ENCODE assay signal across 1 cellular context in the genomic region with DNA sequence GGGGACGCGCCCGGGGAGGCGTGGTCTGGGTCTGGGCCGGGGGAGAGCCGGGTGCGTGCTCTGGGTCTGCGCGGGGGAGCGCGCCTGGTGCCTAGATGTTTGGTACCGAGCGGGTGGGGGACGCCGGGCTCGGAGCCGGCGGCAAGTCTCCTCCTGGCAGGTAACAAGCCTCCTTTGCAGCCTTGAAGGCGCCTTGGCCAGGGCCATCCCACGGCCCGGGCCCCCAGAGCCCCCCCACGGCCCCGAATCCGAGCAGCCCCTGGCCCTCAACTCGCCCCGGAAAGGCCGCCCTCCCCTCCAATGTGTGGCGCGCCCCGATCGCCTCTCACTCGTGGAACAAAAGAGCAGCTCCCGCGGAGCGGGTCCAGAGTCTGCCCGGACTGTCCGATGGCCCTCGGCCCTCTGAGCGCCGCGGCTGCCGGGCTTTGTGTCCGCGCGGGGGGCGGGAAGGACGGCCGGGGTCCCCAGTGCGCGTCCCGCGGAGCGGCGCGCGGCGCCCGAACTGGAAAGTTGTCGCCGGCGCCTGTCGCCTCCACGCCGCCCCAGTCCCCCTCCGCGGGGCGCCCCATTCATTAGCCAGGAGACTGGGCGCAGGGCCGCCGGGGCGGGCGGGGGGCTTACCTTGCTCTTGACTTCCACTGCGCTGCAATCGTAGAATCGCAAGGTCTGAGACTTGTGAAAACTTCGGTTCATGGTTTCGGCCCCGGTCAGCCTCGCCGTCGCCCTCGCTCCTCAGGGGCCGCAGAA.
TF ChIP-seq lines count a peak whose summit lies in the region.

No MANE protein-coding gene starts in this region.

TF ChIP-seq in SK-N-SH, 30 proteins besides CTCF, POLR2A, EP300 and RAD21 (continued from another document):
- TF ChIP-seq, protein P1, sequence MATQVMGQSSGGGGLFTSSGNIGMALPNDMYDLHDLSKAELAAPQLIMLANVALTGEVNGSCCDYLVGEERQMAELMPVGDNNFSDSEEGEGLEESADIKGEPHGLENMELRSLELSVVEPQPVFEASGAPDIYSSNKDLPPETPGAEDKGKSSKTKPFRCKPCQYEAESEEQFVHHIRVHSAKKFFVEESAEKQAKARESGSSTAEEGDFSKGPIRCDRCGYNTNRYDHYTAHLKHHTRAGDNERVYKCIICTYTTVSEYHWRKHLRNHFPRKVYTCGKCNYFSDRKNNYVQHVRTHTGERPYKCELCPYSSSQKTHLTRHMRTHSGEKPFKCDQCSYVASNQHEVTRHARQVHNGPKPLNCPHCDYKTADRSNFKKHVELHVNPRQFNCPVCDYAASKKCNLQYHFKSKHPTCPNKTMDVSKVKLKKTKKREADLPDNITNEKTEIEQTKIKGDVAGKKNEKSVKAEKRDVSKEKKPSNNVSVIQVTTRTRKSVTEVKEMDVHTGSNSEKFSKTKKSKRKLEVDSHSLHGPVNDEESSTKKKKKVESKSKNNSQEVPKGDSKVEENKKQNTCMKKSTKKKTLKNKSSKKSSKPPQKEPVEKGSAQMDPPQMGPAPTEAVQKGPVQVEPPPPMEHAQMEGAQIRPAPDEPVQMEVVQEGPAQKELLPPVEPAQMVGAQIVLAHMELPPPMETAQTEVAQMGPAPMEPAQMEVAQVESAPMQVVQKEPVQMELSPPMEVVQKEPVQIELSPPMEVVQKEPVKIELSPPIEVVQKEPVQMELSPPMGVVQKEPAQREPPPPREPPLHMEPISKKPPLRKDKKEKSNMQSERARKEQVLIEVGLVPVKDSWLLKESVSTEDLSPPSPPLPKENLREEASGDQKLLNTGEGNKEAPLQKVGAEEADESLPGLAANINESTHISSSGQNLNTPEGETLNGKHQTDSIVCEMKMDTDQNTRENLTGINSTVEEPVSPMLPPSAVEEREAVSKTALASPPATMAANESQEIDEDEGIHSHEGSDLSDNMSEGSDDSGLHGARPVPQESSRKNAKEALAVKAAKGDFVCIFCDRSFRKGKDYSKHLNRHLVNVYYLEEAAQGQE (IDR thresholded peaks at IDR 0.05; ENCODE audit: low read depth, low read length) = no peak
- TF ChIP-seq RFX5 (IDR thresholded peaks at IDR 0.05; ENCODE audit: low read length) = no peak
- TF ChIP-seq JUND (IDR thresholded peaks at IDR 0.05) = no peak
- TF ChIP-seq, protein P2, sequence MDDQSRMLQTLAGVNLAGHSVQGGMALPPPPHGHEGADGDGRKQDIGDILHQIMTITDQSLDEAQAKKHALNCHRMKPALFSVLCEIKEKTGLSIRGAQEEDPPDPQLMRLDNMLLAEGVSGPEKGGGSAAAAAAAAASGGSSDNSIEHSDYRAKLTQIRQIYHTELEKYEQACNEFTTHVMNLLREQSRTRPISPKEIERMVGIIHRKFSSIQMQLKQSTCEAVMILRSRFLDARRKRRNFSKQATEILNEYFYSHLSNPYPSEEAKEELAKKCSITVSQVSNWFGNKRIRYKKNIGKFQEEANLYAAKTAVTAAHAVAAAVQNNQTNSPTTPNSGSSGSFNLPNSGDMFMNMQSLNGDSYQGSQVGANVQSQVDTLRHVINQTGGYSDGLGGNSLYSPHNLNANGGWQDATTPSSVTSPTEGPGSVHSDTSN (IDR thresholded peaks at IDR 0.05) = no peak
TF ChIP-seq in SK-N-SH: peak in this region for 0.
